In the genomic region with DNA sequence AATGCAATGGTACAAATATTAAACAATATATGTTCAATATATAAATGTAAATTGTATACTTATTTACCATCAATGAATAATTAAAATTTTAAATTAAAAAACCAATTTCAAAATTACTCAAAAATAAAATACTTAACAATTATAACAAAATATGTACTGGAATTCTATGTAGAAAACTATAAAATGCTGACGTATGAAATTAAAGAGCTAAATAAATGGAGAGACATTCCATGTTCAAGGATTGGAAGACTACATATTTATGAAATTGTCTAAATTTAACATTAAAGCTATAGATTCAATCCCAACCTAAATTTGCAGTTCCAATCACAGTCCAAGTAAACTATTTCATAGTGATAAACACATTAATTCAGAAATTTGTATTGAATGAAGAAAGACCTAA, we compare ENCODE assay signal across 24 cellular contexts.
DNase-seq lines count a peak whose midpoint lies in the region; ATAC-seq, FAIRE-seq and TF ChIP-seq lines count a peak whose summit lies in the region.
"Had no signal": no experiment of that assay in that cellular context is flagged by ENCODE, and none has a peak within 500 bp of the region (broad histone marks: within the 10 kb centered on the region; RNA-seq: fewer than 3 reads in every experiment).

No MANE protein-coding gene starts in this region.

- in situ Hi-C loops in IMR-90 (cut with MboI; ENCODE audit: low sequenced_read_pairs) = no loop called here
- in situ Hi-C loops in K562 (cut with MboI) = no loop called here

- H2AFZ ChIP-seq in IMR-90 (replicated peaks; ENCODE audit: low read length, poor library complexity) = no peak overlapping the region
- no peak overlapping the region for H2AFZ ChIP-seq in K562 (ENCODE audit: low read depth, low read length)
- H2AFZ ChIP-seq: GM23248 had no signal

- H3K27me3 ChIP-seq in IMR-90 (ENCODE audit: control insufficient read depth, insufficient read depth, low read length) (no peaks in the 10 kb centered on the region), K562 (ENCODE audit: control insufficient read depth in 2 of 2, insufficient read depth in 2 of 2, low read length in 2 of 2) (no peaks in the 10 kb centered on the region)
- H3K27me3 ChIP-seq: BE2C; BLaER1 treated with 17β-estradiol and CSF1 and Interleukin-3, amounts not matched to agents 10 nM and 100 nM had no signal

- H3K9me3 Mint-ChIP-seq in activated T-helper 17 cell treated with anti-CD3 and anti-CD28 coated beads, Interleukin-2, amount 50 U/mL, for 72 hours = peaks cover 5% of the 10 kb centered on the region

- no peak overlapping the region for H3K27ac Mint-ChIP-seq in activated T-helper 17 cell treated with anti-CD3 and anti-CD28 coated beads, Interleukin-2, amount 50 U/mL, for 72 hours
- H3K27ac Mint-ChIP-seq: CD14-positive monocyte; CD4-positive, alpha-beta T cell; CD8-positive, alpha-beta memory T cell had no signal

- no peak overlapping the region for H3K4ac ChIP-seq in IMR-90 (ENCODE audit: low read depth, low read length)

- no peak overlapping the region for H3K14ac ChIP-seq in IMR-90 (replicated peaks; ENCODE audit: low read depth, low read length)

- peaks cover 40% of the 10 kb centered on the region for H3K79me2 ChIP-seq in K562 (ENCODE audit: control insufficient read depth, insufficient read depth, low read length)

- TF ChIP-seq EP300 in A549 (IDR thresholded peaks at IDR 0.05) = no peak
- no peak for TF ChIP-seq EP300 in K562 (IDR thresholded peaks at IDR 0.05; ENCODE audit: low read length)

- no peak for DNase-seq in A549 (ENCODE audit: low read depth in 1 of 2, low spot score in 1 of 2)
- no peak for DNase-seq in IMR-90
- DNase-seq in K562 (ENCODE audit: extremely low read depth in 1 of 4, low spot score in 3 of 4) = no peak
- no peak for DNase-seq in frontal cortex (ENCODE audit: low spot score in 2 of 2)
- DNase-seq in stimulated activated CD8-positive, alpha-beta memory T cell treated with anti-CD3 and anti-CD28 coated beads, Interleukin-4, amount 100 ng/mL, for 48 hours = no peak
- DNase-seq in NCI-H69 (lab: John Stamatoyannopoulos, UW) = no peak
- DNase-seq: ACHN; AML-193; BE2C; CD4-positive, alpha-beta T cell; CD8-positive, alpha-beta memory T cell; DMS53; DMS79 treated with DMSO at 0.1 percent for 48 hours; GM23248; H7; HCEC 1CT had no signal

- ATAC-seq in A549 (no peak), IMR-90 (ENCODE audit: low read depth) (no peak), K562 (no peak), HG03095 (IDR thresholded peaks at IDR 0.05; ENCODE audit: unreplicated experiment) (no peak)
- no peak for ATAC-seq in activated T-helper 17 cell treated with anti-CD3 and anti-CD28 coated beads, Interleukin-2, amount 50 U/mL, for 72 hours (replicated peaks)

- H2BK15ac ChIP-seq in IMR-90 (ENCODE audit: low read depth, low read length) = no peak overlapping the region

- POLR2A ChIA-PET in A549 (lab: Yijun Ruan, JAX) (no interaction called here), IMR-90 (lab: Charles Lee; ENCODE audit: unreplicated experiment) (no interaction called here), K562 (lab: Yijun Ruan, JAX) (no interaction called here)

- H3K23ac ChIP-seq in IMR-90 (ENCODE audit: low read depth, low read length) = no peak overlapping the region

- no peak overlapping the region for H4K5ac ChIP-seq in IMR-90 (ENCODE audit: low read depth, low read length)

- no peaks in the 10 kb centered on the region for H3K36me3 ChIP-seq in IMR-90 (ENCODE audit: control insufficient read depth, insufficient read depth, low read length)
- H3K36me3 ChIP-seq in K562 (ENCODE audit: control insufficient read depth, insufficient read depth, low read length) = no peaks in the 10 kb centered on the region; the same call in 2 of the 3 replicates
- H3K36me3 ChIP-seq: BE2C; BLaER1 treated with 17β-estradiol and CSF1 and Interleukin-3, amounts not matched to agents 10 nM and 100 nM had no signal

- no peaks in the 10 kb centered on the region for H4K20me1 ChIP-seq in IMR-90 (ENCODE audit: insufficient read depth, low read length)
- no peaks in the 10 kb centered on the region for H4K20me1 ChIP-seq in K562 (replicated peaks; ENCODE audit: control insufficient read depth, insufficient read depth, low read length)
- H4K20me1 ChIP-seq: BLaER1 treated with 17β-estradiol and CSF1 and Interleukin-3, amounts not matched to agents 10 nM and 100 nM had no signal

- no peaks in the 10 kb centered on the region for H3K79me1 ChIP-seq in IMR-90 (ENCODE audit: low read depth in 1 of 2, low read length in 2 of 2)

- no peak overlapping the region for H2BK20ac ChIP-seq in IMR-90 (ENCODE audit: low read depth, low read length)

- no peak overlapping the region for H2AK9ac ChIP-seq in IMR-90 (replicated peaks; ENCODE audit: low read depth, low read length, poor library complexity)

- H3K9me3 ChIP-seq in A549 = no peaks in the 10 kb centered on the region; the same call in 2 of the 3 replicates
- peaks cover 6% of the 10 kb centered on the region for H3K9me3 ChIP-seq in IMR-90 (ENCODE audit: control insufficient read depth, insufficient read depth, low read length)
- no peaks in the 10 kb centered on the region for H3K9me3 ChIP-seq in K562 (replicated peaks; ENCODE audit: control insufficient read depth, insufficient read depth, low read depth, low read length)
- H3K9me3 ChIP-seq: BE2C had no signal

- no peak overlapping the region for H2BK5ac ChIP-seq in IMR-90 (ENCODE audit: low read depth, low read length, poor library complexity, severe bottlenecking)

- H3K56ac ChIP-seq in IMR-90 (ENCODE audit: extremely low read depth, insufficient read depth, low read length) = no peak overlapping the region

- TF ChIP-seq CTCF in A549 (IDR thresholded peaks at IDR 0.05) (no peak), IMR-90 (conservative IDR thresholded peaks at IDR 0.05; ENCODE audit: low read depth, low read length) (no peak), K562 (IDR thresholded peaks at IDR 0.05 in 2 of 3, conservative IDR thresholded peaks at IDR 0.05 in 1 of 3; ENCODE audit: insufficient read depth in 2 of 3, low read depth in 1 of 3, low read length in 3 of 3) (no peak)

- dilution Hi-C loops in IMR-90 (cut with HindIII; ENCODE audit: low sequenced_read_pairs, unreplicated experiment) = no loop called here

- H3K9me1 ChIP-seq in IMR-90 (ENCODE audit: insufficient read depth, low read length) (no peaks in the 10 kb centered on the region), K562 (ENCODE audit: control insufficient read depth, insufficient read depth, low read length) (no peaks in the 10 kb centered on the region)

- H3K4me3 ChIP-seq in A549 (no peak overlapping the region), IMR-90 (ENCODE audit: insufficient read depth, low read depth, low read length) (no peak overlapping the region), K562 (no peak overlapping the region)
- H3K4me3 ChIP-seq: BLaER1 treated with 17β-estradiol and CSF1 and Interleukin-3, amounts not matched to agents 10 nM and 100 nM; GM23248 had no signal

- H3K4me3 Mint-ChIP-seq in activated T-helper 17 cell treated with anti-CD3 and anti-CD28 coated beads, Interleukin-2, amount 50 U/mL, for 72 hours = no peak overlapping the region
- H3K4me3 Mint-ChIP-seq: CD14-positive monocyte; CD4-positive, alpha-beta T cell; CD8-positive, alpha-beta memory T cell had no signal

- no peak overlapping the region for H2BK120ac ChIP-seq in IMR-90 (ENCODE audit: low read depth, low read length)

- CTCF ChIA-PET in A549 (lab: Yijun Ruan, JAX) (interaction anchor here (0.7 kb wide), 1 partner anchor 957 kb away, joined by 3 read pairs; no protein-coding TSS in a partner anchor), IMR-90 (lab: Yijun Ruan, JAX) (no interaction called here), K562 (lab: Yijun Ruan, JAX; ENCODE audit: low intra/inter-chr PET ratio) (no interaction called here)

- no peak for TF ChIP-seq POLR2A in A549 (IDR thresholded peaks at IDR 0.05; ENCODE audit: low read length)
- TF ChIP-seq POLR2A in IMR-90 (IDR thresholded peaks at IDR 0.05; ENCODE audit: low read depth, low read length) = no peak
- TF ChIP-seq POLR2A in K562 (conservative IDR thresholded peaks at IDR 0.05) = no peak

- no peak overlapping the region for H3K9ac ChIP-seq in IMR-90 (ENCODE audit: low read depth, low read length)
- H3K9ac ChIP-seq in K562 (ENCODE audit: insufficient read depth in 1 of 2, low read depth in 2 of 2, low read length in 2 of 2) = no peak overlapping the region
- H3K9ac ChIP-seq: BLaER1 treated with 17β-estradiol and CSF1 and Interleukin-3, amounts not matched to agents 10 nM and 100 nM; GM23248 had no signal

- BruUV-seq in IMR-90 (replicated peaks; lab: Mats Ljungman, UMichigan) (no TSS peak), K562 (replicated peaks; lab: Mats Ljungman, UMichigan) (no TSS peak)

- H3K4me2 ChIP-seq in A549 = no peak overlapping the region
- H3K4me2 ChIP-seq in IMR-90 (ENCODE audit: low read depth, low read length) = no peak overlapping the region
- no peak overlapping the region for H3K4me2 ChIP-seq in K562 (ENCODE audit: insufficient read depth, low read length)
- H3K4me2 ChIP-seq: BLaER1 treated with 17β-estradiol and CSF1 and Interleukin-3, amounts not matched to agents 10 nM and 100 nM had no signal

- H3K27ac ChIP-seq in A549 (no peak overlapping the region), IMR-90 (ENCODE audit: insufficient read depth, low read length) (no peak overlapping the region), K562 (ENCODE audit: extremely low read depth, low read depth, low read length) (no peak overlapping the region)
- H3K27ac ChIP-seq: BLaER1 treated with 17β-estradiol and CSF1 and Interleukin-3, amounts not matched to agents 10 nM and 100 nM; GM23248 had no signal

- no peak overlapping the region for H4K91ac ChIP-seq in IMR-90 (ENCODE audit: insufficient read depth, low read depth, low read length)

- H3K18ac ChIP-seq in IMR-90 (ENCODE audit: low read depth, low read length) = no peak overlapping the region

- FAIRE-seq in A549 (lab: Jason Lieb, UNC) (no peak), K562 (lab: Jason Lieb, UNC) (no peak), frontal cortex (lab: Jason Lieb, UNC) (peak; percentile 66)
- FAIRE-seq: D721Med, GM12892, GM19239, H1 had no signal

- no peaks in the 10 kb centered on the region for H3K36me3 Mint-ChIP-seq in activated T-helper 17 cell treated with anti-CD3 and anti-CD28 coated beads, Interleukin-2, amount 50 U/mL, for 72 hours (ENCODE audit: low read depth)
- H3K36me3 Mint-ChIP-seq: CD14-positive monocyte; CD8-positive, alpha-beta memory T cell had no signal

- H4K8ac ChIP-seq in IMR-90 (ENCODE audit: low read depth in 2 of 2, low read length in 2 of 2) = no peak overlapping the region

- 35% methylated on average over 1 of the region's 1 CpG for WGBS in A549 (ENCODE audit: missing lambda C conversion rate)
- WGBS in IMR-90 (ENCODE audit: extremely low coverage in 2 of 2, insufficient read length in 1 of 2), 2 experiments = no CpG with 5 or more reads among the region's 1 CpG
- 0% methylated on average over 1 of the region's 1 CpG for WGBS in K562 (ENCODE audit: insufficient coverage, low coverage, missing lambda C conversion rate)

- no peak for TF ChIP-seq RAD21 in A549 (conservative IDR thresholded peaks at IDR 0.05 in 1 of 2, IDR thresholded peaks at IDR 0.05 in 1 of 2)
- TF ChIP-seq RAD21 in IMR-90 (IDR thresholded peaks at IDR 0.05; ENCODE audit: low read length) = no peak
- TF ChIP-seq RAD21 in K562 (CRISPR knock-in tag; conservative IDR thresholded peaks at IDR 0.05 in 1 of 2, IDR thresholded peaks at IDR 0.05 in 1 of 2) = no peak

- no peak overlapping the region for H2AK5ac ChIP-seq in IMR-90 (ENCODE audit: low read depth, low read length)

- intact Hi-C loops in IMR-90 (cut with micrococcal nuclease) (no loop called here), K562 (cut with micrococcal nuclease) (no loop called here)

- H3K4me1 ChIP-seq in A549 = no peaks in the 10 kb centered on the region
- no peaks in the 10 kb centered on the region for H3K4me1 ChIP-seq in IMR-90 (ENCODE audit: control insufficient read depth, insufficient read depth, low read length)
- H3K4me1 ChIP-seq in K562 (replicated peaks in 1 of 2; ENCODE audit: control insufficient read depth in 2 of 2, insufficient read depth in 2 of 2, low read length in 2 of 2) = no peaks in the 10 kb centered on the region
- H3K4me1 ChIP-seq: BE2C; BLaER1 treated with 17β-estradiol and CSF1 and Interleukin-3, amounts not matched to agents 10 nM and 100 nM had no signal

- H3K4me1 Mint-ChIP-seq in activated T-helper 17 cell treated with anti-CD3 and anti-CD28 coated beads, Interleukin-2, amount 50 U/mL, for 72 hours = no peaks in the 10 kb centered on the region
- H3K4me1 Mint-ChIP-seq: CD14-positive monocyte; CD8-positive, alpha-beta memory T cell had no signal

- H3K27me3 Mint-ChIP-seq in activated T-helper 17 cell treated with anti-CD3 and anti-CD28 coated beads, Interleukin-2, amount 50 U/mL, for 72 hours = no peaks in the 10 kb centered on the region
- H3K27me3 Mint-ChIP-seq: CD4-positive, alpha-beta T cell; CD8-positive, alpha-beta memory T cell had no signal
